ENCODE assay signal across 25 cellular contexts in the genomic region with DNA sequence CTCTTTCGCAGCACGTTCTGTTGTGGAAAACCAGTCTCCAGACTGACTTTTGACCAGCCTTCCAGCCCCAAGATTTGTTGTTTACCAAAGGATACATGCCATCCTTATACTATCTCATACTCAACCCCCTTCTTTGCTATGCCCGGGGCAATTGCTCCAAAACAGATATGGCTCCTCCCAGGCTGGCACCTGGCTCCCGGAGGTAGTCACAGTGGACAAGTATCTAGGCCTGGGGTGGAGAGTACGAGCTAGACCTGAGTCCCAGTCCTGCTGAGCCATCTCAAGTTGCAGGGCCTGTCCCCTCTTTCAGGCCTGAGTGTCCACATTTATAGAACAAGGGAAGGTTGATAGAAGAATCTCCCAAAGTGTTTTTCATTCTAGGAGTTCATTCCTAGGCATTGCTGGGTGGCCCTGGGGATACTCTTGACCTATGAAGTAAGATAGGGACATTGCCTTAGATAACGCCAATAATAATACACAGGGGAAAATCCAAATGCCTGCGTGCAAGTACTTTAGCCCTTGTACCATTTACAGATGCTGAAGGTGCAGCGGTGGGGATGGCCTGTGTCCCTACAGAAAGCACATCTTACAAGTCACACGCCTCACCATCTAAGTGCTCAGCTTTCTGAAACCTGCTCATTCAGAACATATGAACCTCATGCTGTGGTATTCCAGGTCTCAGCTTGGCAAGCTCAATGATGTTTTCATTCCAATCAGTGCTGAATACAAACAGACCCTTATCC.
"Had no signal": no experiment of that assay in that cellular context is flagged by ENCODE, and none has a peak within 500 bp of the region (broad histone marks: within the 10 kb centered on the region; RNA-seq: fewer than 3 reads in every experiment).

No MANE protein-coding gene starts in this region.

- H3K9me3 ChIP-seq: testis had no signal

- ATAC-seq: activated CD8-positive, alpha-beta T cell treated with anti-CD3 and anti-CD28 coated beads, Interleukin-2, amount 10 ng/mL, durations not matched to agents 7 days and 5 days; activated naive CD4-positive, alpha-beta T cell treated with anti-CD3 and anti-CD28 coated beads, Interleukin-2, amount 50 U/mL, for 72 hours; activated T-helper 17 cell treated with anti-CD3 and anti-CD28 coated beads, Interleukin-2, amount 50 U/mL, for 72 hours; effector memory CD8-positive, alpha-beta T cell; esophagus mucosa; left cardiac atrium; sciatic nerve; stimulated activated naive B cell treated with anti-CD40 and anti-IgM and Interleukin-4, amounts not matched to agents 10 μg/mL and 1 μg/mL and 100 μg/mL, for 72 hours had no signal

- H3K4me1 ChIP-seq: testis had no signal

- DNase-seq: activated CD4-positive, alpha-beta T cell treated with anti-CD3 and anti-CD28 coated beads, Interleukin-2, amount 10 ng/mL, durations not matched to agents 7 days and 5 days; activated CD4-positive, CD25-positive, alpha-beta regulatory T cell treated with anti-CD3 and anti-CD28 coated beads, Interleukin-2, amount 50 U/mL, for 72 hours; activated CD8-positive, alpha-beta memory T cell treated with anti-CD3 and anti-CD28 coated beads, Interleukin-2, amount 50 U/mL, for 4 hours; activated CD8-positive, alpha-beta T cell treated with anti-CD3 and anti-CD28 coated beads, Interleukin-2, amount 10 ng/mL, durations not matched to agents 7 days and 5 days; activated T-cell treated with anti-CD3 and anti-CD28 coated beads, Interleukin-2, amount 50 U/mL, for 24 hours; aorta; effector memory CD8-positive, alpha-beta T cell; glutamatergic neuron; hippocampal formation; left cardiac atrium; mesenchymal stem cell; naive B cell; occipital lobe; posterior cingulate gyrus; stimulated activated CD4-positive, alpha-beta T cell treated with anti-CD3 and anti-CD28 coated beads, Interleukin-2, amount 100 ng/mL, for 48 hours; stimulated activated CD8-positive, alpha-beta memory T cell treated with anti-CD3 and anti-CD28 coated beads, Interleukin-4, amount 100 ng/mL, for 48 hours; stimulated activated naive B cell treated with anti-CD40 and anti-IgM and Interleukin-4, amounts not matched to agents 10 μg/mL and 1 μg/mL and 100 μg/mL, for 72 hours; testis; trophoblast cell had no signal

- H3K27ac ChIP-seq: testis, VCaP had no signal

- H3K27me3 ChIP-seq: testis had no signal

- H3K4me3 ChIP-seq: smooth muscle cell, testis had no signal
